28 cellular contexts compared by ENCODE assay signal in genomic region chr2:200179201-200179600, GRCh38.
"Had no signal": no experiment of that assay in that cellular context is flagged by ENCODE, and none has a peak within 500 bp of the region (broad histone marks: within the 10 kb centered on the region; RNA-seq: fewer than 3 reads in every experiment).

No MANE protein-coding gene starts in this region.

- H3K4me3 Mint-ChIP-seq: activated CD4-positive, alpha-beta memory T cell treated with anti-CD3 and anti-CD28 coated beads, Interleukin-2, amount 10 ng/mL, durations not matched to agents 7 days and 5 days; activated CD4-positive, alpha-beta T cell treated with anti-CD3 and anti-CD28 coated beads, Interleukin-2, amount 10 ng/mL, durations not matched to agents 7 days and 5 days; activated naive CD4-positive, alpha-beta T cell treated with anti-CD3 and anti-CD28 coated beads, Interleukin-2, amount 10 ng/mL, durations not matched to agents 7 days and 5 days; activated T-cell treated with anti-CD3 and anti-CD28 coated beads, Interleukin-2, amount 50 U/mL, for 24 hours; activated T-cell treated with anti-CD3 and anti-CD28 coated beads, Interleukin-2, amount 50 U/mL, for 72 hours; effector memory CD8-positive, alpha-beta T cell; WTC11 had no signal

- H3K4me3 ChIP-seq: body of pancreas, esophagus muscularis mucosa, gastrocnemius medialis had no signal

- H3K36me3 Mint-ChIP-seq: activated naive CD4-positive, alpha-beta T cell treated with anti-CD3 and anti-CD28 coated beads, Interleukin-2, amount 10 ng/mL, durations not matched to agents 7 days and 5 days; activated naive CD4-positive, alpha-beta T cell treated with anti-CD3 and anti-CD28 coated beads, Interleukin-2, amount 50 U/mL, for 72 hours had no signal

- H3K9me3 Mint-ChIP-seq: activated CD4-positive, alpha-beta T cell treated with anti-CD3 and anti-CD28 coated beads, Interleukin-2, amount 10 ng/mL, durations not matched to agents 7 days and 5 days; activated naive CD4-positive, alpha-beta T cell treated with anti-CD3 and anti-CD28 coated beads, Interleukin-2, amount 10 ng/mL, durations not matched to agents 7 days and 5 days; activated naive CD4-positive, alpha-beta T cell treated with anti-CD3 and anti-CD28 coated beads, Interleukin-2, amount 50 U/mL, for 72 hours; activated T-cell treated with anti-CD3 and anti-CD28 coated beads, Interleukin-2, amount 50 U/mL, for 24 hours; effector memory CD8-positive, alpha-beta T cell had no signal

- H3K27ac Mint-ChIP-seq: activated CD4-positive, alpha-beta memory T cell treated with anti-CD3 and anti-CD28 coated beads, Interleukin-2, amount 10 ng/mL, durations not matched to agents 7 days and 5 days; activated CD4-positive, alpha-beta T cell treated with anti-CD3 and anti-CD28 coated beads, Interleukin-2, amount 10 ng/mL, durations not matched to agents 7 days and 5 days; activated naive CD4-positive, alpha-beta T cell treated with anti-CD3 and anti-CD28 coated beads, Interleukin-2, amount 10 ng/mL, durations not matched to agents 7 days and 5 days; activated naive CD4-positive, alpha-beta T cell treated with anti-CD3 and anti-CD28 coated beads, Interleukin-2, amount 50 U/mL, for 72 hours; activated T-cell treated with anti-CD3 and anti-CD28 coated beads, Interleukin-2, amount 50 U/mL, for 24 hours; activated T-cell treated with anti-CD3 and anti-CD28 coated beads, Interleukin-2, amount 50 U/mL, for 72 hours; effector memory CD8-positive, alpha-beta T cell; WTC11 had no signal

- H3K36me3 ChIP-seq: esophagus muscularis mucosa, gastrocnemius medialis had no signal

- H3K27ac ChIP-seq: body of pancreas, esophagus muscularis mucosa, foreskin keratinocyte, gastrocnemius medialis had no signal

- H3K4me1 Mint-ChIP-seq: activated CD4-positive, alpha-beta memory T cell treated with anti-CD3 and anti-CD28 coated beads, Interleukin-2, amount 10 ng/mL, durations not matched to agents 7 days and 5 days; activated CD4-positive, alpha-beta T cell treated with anti-CD3 and anti-CD28 coated beads, Interleukin-2, amount 10 ng/mL, durations not matched to agents 7 days and 5 days; activated naive CD4-positive, alpha-beta T cell treated with anti-CD3 and anti-CD28 coated beads, Interleukin-2, amount 10 ng/mL, durations not matched to agents 7 days and 5 days had no signal

- ATAC-seq: activated naive CD4-positive, alpha-beta T cell treated with anti-CD3 and anti-CD28 coated beads, Interleukin-2, amount 50 U/mL, for 72 hours; activated T-cell treated with anti-CD3 and anti-CD28 coated beads, Interleukin-2, amount 50 U/mL, for 72 hours; body of pancreas; effector memory CD8-positive, alpha-beta T cell; foreskin keratinocyte; WTC11 had no signal

- H3K4me1 ChIP-seq: body of pancreas, foreskin keratinocyte had no signal

- H3K27me3 ChIP-seq: body of pancreas, esophagus muscularis mucosa, gastrocnemius medialis had no signal

- H3K9me3 ChIP-seq: body of pancreas, esophagus muscularis mucosa, gastrocnemius medialis had no signal

- DNase-seq: activated CD4-positive, alpha-beta memory T cell treated with anti-CD3 and anti-CD28 coated beads, Interleukin-2, amount 10 ng/mL, durations not matched to agents 7 days and 5 days; activated CD4-positive, alpha-beta T cell treated with anti-CD3 and anti-CD28 coated beads for 1 hour; activated CD4-positive, alpha-beta T cell treated with anti-CD3 and anti-CD28 coated beads for 4 hours; activated CD4-positive, alpha-beta T cell treated with anti-CD3 and anti-CD28 coated beads, Interleukin-2, amount 10 ng/mL, durations not matched to agents 7 days and 5 days; activated CD4-positive, alpha-beta T cell treated with anti-CD3 and anti-CD28 coated beads, Interleukin-2, amount 50 U/mL, for 4 hours; activated CD8-positive, alpha-beta memory T cell treated with anti-CD3 and anti-CD28 coated beads, Interleukin-2, amount 50 U/mL, for 48 hours; activated gamma-delta T cell; activated naive CD4-positive, alpha-beta T cell; activated naive CD4-positive, alpha-beta T cell treated with anti-CD3 and anti-CD28 coated beads, Interleukin-2, amount 10 ng/mL, durations not matched to agents 7 days and 5 days; activated T-cell treated with anti-CD3 and anti-CD28 coated beads for 4 hours; activated T-cell treated with anti-CD3 and anti-CD28 coated beads, Interleukin-2, amount 50 U/mL, for 24 hours; activated T-cell treated with anti-CD3 and anti-CD28 coated beads, Interleukin-2, amount 50 U/mL, for 72 hours; amniotic stem cell; aorta; body of pancreas; caudate nucleus; cortex of kidney; dermis blood vessel endothelial cell; effector CD4-positive, alpha-beta T cell; effector memory CD8-positive, alpha-beta T cell; erythroblast; foreskin keratinocyte; gastrocnemius medialis; glutamatergic neuron; T-helper 2 cell had no signal
